Comparison of ENCODE assay signal across 18 cellular contexts in the genomic region with DNA sequence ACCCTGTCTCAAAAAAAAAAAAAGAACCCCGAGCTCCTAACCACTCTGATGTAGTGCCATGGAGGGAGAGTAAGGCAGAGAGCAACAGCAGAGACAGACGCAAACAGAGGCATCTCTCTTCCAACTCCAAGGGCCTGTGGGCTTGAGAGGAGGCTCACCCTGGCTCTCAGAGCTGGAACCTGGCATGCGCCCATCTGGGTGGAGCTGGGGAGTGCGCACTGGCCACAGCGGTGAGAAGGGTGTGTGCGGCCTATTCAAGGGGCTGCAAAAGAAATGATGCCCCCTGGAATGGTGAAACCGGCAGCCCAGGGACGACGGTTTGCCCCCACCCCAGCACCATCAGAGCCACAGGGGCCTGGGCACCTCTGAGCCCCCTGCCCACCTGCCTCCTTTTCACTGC. TPM values are rescaled to one million over a fixed set of nuclear protein-coding genes. Genes with fewer than 3 reads are reported as not detected.
DNase-seq lines count a peak whose midpoint lies in the region; ATAC-seq and TF ChIP-seq lines count a peak whose summit lies in the region.
"Had no signal": no experiment of that assay in that cellular context is flagged by ENCODE, and none has a peak within 500 bp of the region (broad histone marks: within the 10 kb centered on the region; RNA-seq: fewer than 3 reads in every experiment).

No MANE protein-coding gene starts in this region.

- no peak overlapping the region for H3K27ac ChIP-seq in BLaER1 treated with 17β-estradiol and CSF1 and Interleukin-3, amounts not matched to agents 10 nM and 100 nM
- no peak overlapping the region for H3K27ac ChIP-seq in trophoblast cell (ENCODE audit: low read depth, low read length)
- H3K27ac ChIP-seq: Peyer's patch had no signal

- no CpG with 5 or more reads among the region's 9 CpGs for WGBS in trophoblast cell (ENCODE audit: extremely low coverage, insufficient coverage, insufficient read length)

- H3K9me3 Mint-ChIP-seq in Calu3 (ENCODE audit: low read depth, unreplicated experiment), result no peaks in the 10 kb centered on the region
- H3K9me3 Mint-ChIP-seq: CD4-positive, alpha-beta memory T cell had no signal

- no peak overlapping the region for H2AK5ac ChIP-seq in trophoblast cell (ENCODE audit: low read length)

- H3K27me3 Mint-ChIP-seq in Calu3 (ENCODE audit: unreplicated experiment), result peaks cover 23% of the 10 kb centered on the region
- H3K27me3 Mint-ChIP-seq: CD4-positive, alpha-beta memory T cell had no signal

- intact Hi-C loops in Calu3 (cut with micrococcal nuclease; ENCODE audit: unreplicated experiment), result no loop called here

- H3K4me1 Mint-ChIP-seq in Calu3 (ENCODE audit: low read depth, unreplicated experiment), result peaks cover 9% of the 10 kb centered on the region

- no peak overlapping the region for H2AFZ ChIP-seq in trophoblast cell (ENCODE audit: insufficient read depth, low read length, poor library complexity)

- peaks cover 0 to 40% (median 28%) of the 10 kb centered on the region in 10 experiments; a peak in 18 of 20 replicates for H3K4me1 ChIP-seq in BLaER1 treated with 17β-estradiol and CSF1 and Interleukin-3, amounts not matched to agents 10 nM and 100 nM
- H3K4me1 ChIP-seq in trophoblast cell (ENCODE audit: control insufficient read depth in 1 of 2, insufficient read depth in 2 of 2, low read length in 2 of 2), result peaks cover 10 to 21% of the 10 kb centered on the region in 2 experiments
- H3K4me1 ChIP-seq: Peyer's patch had no signal

- no peaks in the 10 kb centered on the region for H3K36me3 ChIP-seq in BLaER1 treated with 17β-estradiol and CSF1 and Interleukin-3, amounts not matched to agents 10 nM and 100 nM
- no peaks in the 10 kb centered on the region for H3K36me3 ChIP-seq in trophoblast cell (ENCODE audit: control insufficient read depth in 1 of 2, insufficient read depth in 2 of 2, low read length in 2 of 2)
- H3K36me3 ChIP-seq: Peyer's patch had no signal

- no peak overlapping the region for H3K4me3 ChIP-seq in BLaER1 treated with 17β-estradiol and CSF1 and Interleukin-3, amounts not matched to agents 10 nM and 100 nM
- no peak overlapping the region for H3K4me3 ChIP-seq in trophoblast cell (ENCODE audit: low read depth, low read length)
- H3K4me3 ChIP-seq: Peyer's patch had no signal

- peak overlapping the region; percentile 32 for H4K91ac ChIP-seq in trophoblast cell (ENCODE audit: low read depth, low read length)

- no peak for TF ChIP-seq CTCF in Calu3 (IDR thresholded peaks at IDR 0.05; ENCODE audit: unreplicated experiment)

- H3K36me3 Mint-ChIP-seq in Calu3 (ENCODE audit: insufficient read depth, unreplicated experiment), result no peaks in the 10 kb centered on the region
- H3K36me3 Mint-ChIP-seq: CD4-positive, alpha-beta memory T cell had no signal

- H3K14ac ChIP-seq in trophoblast cell (ENCODE audit: low read length), result no peak overlapping the region

- DNase-seq in NCI-H1092 treated with DMSO at 0.1 percent for 48 hours (lab: John Stamatoyannopoulos, UW) (peak; percentile 17), trophoblast cell (no peak), NCI-H128 (lab: John Stamatoyannopoulos, UW; ENCODE audit: unreplicated experiment) (no peak), midbrain (lab: John Stamatoyannopoulos, UW) (no peak), Calu3 (no peak)
- DNase-seq: CD4-positive, alpha-beta memory T cell; DMS79; HCEC 1CT; NCI-H1436; NCI-H2029; NCI-H2171; NCI-H510A; NCI-H82; Peyer's patch had no signal

- no peak overlapping the region for H3K4me3 Mint-ChIP-seq in Calu3 (ENCODE audit: low read depth, unreplicated experiment)

- peaks cover 11% of the 10 kb centered on the region for H3K79me1 ChIP-seq in trophoblast cell (ENCODE audit: low read length)

- H2BK5ac ChIP-seq in trophoblast cell (ENCODE audit: low read depth, low read length, poor library complexity), result no peak overlapping the region

- no peak overlapping the region for H3K23ac ChIP-seq in trophoblast cell (ENCODE audit: low read length)

- H3K79me2 ChIP-seq in trophoblast cell (ENCODE audit: control insufficient read depth, insufficient read depth, low read length, poor library complexity), result no peaks in the 10 kb centered on the region

- peak; percentile 16 for ATAC-seq in esophagus mucosa
- ATAC-seq in HG02884 (IDR thresholded peaks at IDR 0.05; ENCODE audit: unreplicated experiment), result no peak
- ATAC-seq: Right ventricle myocardium inferior had no signal

- no peak overlapping the region for H2BK120ac ChIP-seq in trophoblast cell (ENCODE audit: insufficient read depth, low read length, poor library complexity)

- H3K4me2 ChIP-seq in BLaER1 treated with 17β-estradiol and CSF1 and Interleukin-3, amounts not matched to agents 10 nM and 100 nM, result peak overlapping the region in 6 of 11 experiments; percentile 10 to 76 (median 64); a peak in 10 of 22 replicates
- no peak overlapping the region for H3K4me2 ChIP-seq in trophoblast cell (ENCODE audit: low read length)

- no peak overlapping the region for H3K18ac ChIP-seq in trophoblast cell (ENCODE audit: low read length)

- no peaks in the 10 kb centered on the region for H3K27me3 ChIP-seq in BLaER1 treated with 17β-estradiol and CSF1 and Interleukin-3, amounts not matched to agents 10 nM and 100 nM
- H3K27me3 ChIP-seq in trophoblast cell (ENCODE audit: insufficient read depth, low read length), result no peaks in the 10 kb centered on the region
- H3K27me3 ChIP-seq: Peyer's patch had no signal

- CTCF ChIA-PET in Calu3 (lab: Charles Lee), result interaction anchor here (0.8 kb wide), 1 partner anchor 28 kb away, joined by 5 read pairs; no protein-coding TSS in a partner anchor

- H3K9ac ChIP-seq in BLaER1 treated with 17β-estradiol and CSF1 and Interleukin-3, amounts not matched to agents 10 nM and 100 nM, result no peak overlapping the region
- H3K9ac ChIP-seq in trophoblast cell (ENCODE audit: low read length), result no peak overlapping the region

- H4K20me1 ChIP-seq in BLaER1 treated with 17β-estradiol and CSF1 and Interleukin-3, amounts not matched to agents 10 nM and 100 nM, result no peaks in the 10 kb centered on the region

- H4K8ac ChIP-seq in trophoblast cell (ENCODE audit: low read depth, low read length), result no peak overlapping the region

- H2BK12ac ChIP-seq in trophoblast cell (ENCODE audit: low read length), result peak overlapping the region; percentile 1

- no TSS peak for BruUV-seq in Calu3 (replicated peaks; lab: Mats Ljungman, UMichigan)

- H4K12ac ChIP-seq in trophoblast cell (ENCODE audit: low read depth, low read length), result no peak overlapping the region

- H3K4ac ChIP-seq in trophoblast cell (ENCODE audit: low read depth, low read length), result no peak overlapping the region

- H3K27ac Mint-ChIP-seq in Calu3 (ENCODE audit: unreplicated experiment), result no peak overlapping the region

- no peaks in the 10 kb centered on the region for H3K9me3 ChIP-seq in BLaER1 treated with 17β-estradiol and CSF1 and Interleukin-3, amounts not matched to agents 10 nM and 100 nM (replicated peaks in 1 of 11)
- no peaks in the 10 kb centered on the region for H3K9me3 ChIP-seq in trophoblast cell (ENCODE audit: insufficient read depth, low read depth, low read length)
- H3K9me3 ChIP-seq: Peyer's patch had no signal

RNA-seq across cellular contexts. Expression of gene COL8A2, which starts 17.6 kb away (rescaled TPM):
- 2.7 TPM for total RNA-seq in esophagus mucosa
- polyA plus RNA-seq in trophoblast cell (2013), result 0.25 and 0.27 TPM in 2 replicates
- total RNA-seq in Calu3 (2022), result 0.07 TPM in 1 of 2 replicates, not detected in the other
- polyA plus RNA-seq: CD4-positive, alpha-beta memory T cell had no signal

RNA-seq across cellular contexts. Expression of gene ADPRS, which starts 18.7 kb away (rescaled TPM):
- 27.4 TPM for total RNA-seq in esophagus mucosa
- 14.7 and 16.2 TPM in 2 replicates for polyA plus RNA-seq in trophoblast cell (2013)
- total RNA-seq in Calu3 (2022), result 26.5 and 32.8 TPM in 2 replicates

RNA-seq across cellular contexts. Expression of gene TEKT2, which starts 23.5 kb away (rescaled TPM):
- total RNA-seq in esophagus mucosa (not detected), Calu3 (2022) (0.31 TPM in 1 of 2 replicates, not detected in the other)
- polyA plus RNA-seq in trophoblast cell (2013), result 0.36 and 0.49 TPM in 2 replicates
- total RNA-seq: CD4-positive, alpha-beta memory T cell; Peyer's patch; Right ventricle myocardium inferior had no signal
- polyA plus RNA-seq: CD4-positive, alpha-beta memory T cell had no signal

RNA-seq across cellular contexts. Expression of gene TRAPPC3, which starts 41.9 kb away (rescaled TPM):
- total RNA-seq in esophagus mucosa (65.0 TPM), Calu3 (2022) (70.3 and 71.5 TPM in 2 replicates)
- 62.9 and 66.9 TPM in 2 replicates for polyA plus RNA-seq in trophoblast cell (2013)

RNA-seq across cellular contexts. Expression of gene MAP7D1, which starts 48.6 kb away (rescaled TPM):
- total RNA-seq in esophagus mucosa, result 93.1 TPM
- 96.6 and 97.6 TPM in 2 replicates for polyA plus RNA-seq in trophoblast cell (2013)
- total RNA-seq in Calu3 (2022), result 96.2 and 98.3 TPM in 2 replicates
